ENCODE assay signal across 10 cellular contexts in genomic region chr1:175600721-175601440, GRCh38.
DNase-seq lines count a peak whose midpoint lies in the region; ATAC-seq and TF ChIP-seq lines count a peak whose summit lies in the region.
"Had no signal": no experiment of that assay in that cellular context is flagged by ENCODE, and none has a peak within 500 bp of the region (broad histone marks: within the 10 kb centered on the region; RNA-seq: fewer than 3 reads in every experiment).

No MANE protein-coding gene starts in this region.

- DNase-seq in effector memory CD8-positive, alpha-beta T cell, result no peak
- no peak for DNase-seq in adrenal gland
- DNase-seq in NCI-H510A (lab: John Stamatoyannopoulos, UW), result no peak
- no peak for DNase-seq in kidney glomerular epithelial cell (lab: John Stamatoyannopoulos, UW)
- no peak for DNase-seq in NCI-H82 (lab: John Stamatoyannopoulos, UW)
- DNase-seq: MG63; naive thymus-derived CD8-positive, alpha-beta T cell had no signal

- no peaks in the 10 kb centered on the region for H3K4me1 ChIP-seq in adrenal gland (replicated peaks in 1 of 2)

- H3K4me3 ChIP-seq in adrenal gland, result no peak overlapping the region
- H3K4me3 ChIP-seq: MG63 had no signal

- 68 to 86% (median 81%) methylated on average over 9 of the region's 9 CpGs for WGBS in adrenal gland, 4 donors

- H3K4me3 Mint-ChIP-seq in effector memory CD8-positive, alpha-beta T cell, result peak overlapping the region in 1 of 2 donors; percentile 59

- no peaks in the 10 kb centered on the region for H3K9me3 ChIP-seq in adrenal gland (replicated peaks in 1 of 3)
- H3K9me3 ChIP-seq: MG63 had no signal

- no peaks in the 10 kb centered on the region for H3K36me3 Mint-ChIP-seq in effector memory CD8-positive, alpha-beta T cell (ENCODE audit: insufficient read depth)
- H3K36me3 Mint-ChIP-seq: naive thymus-derived CD8-positive, alpha-beta T cell had no signal

- H3K4me1 Mint-ChIP-seq in effector memory CD8-positive, alpha-beta T cell (ENCODE audit: low read depth in 2 of 2), result peaks cover 0 to 13% of the 10 kb centered on the region in 2 donors

- H3K27me3 Mint-ChIP-seq in effector memory CD8-positive, alpha-beta T cell, result peaks cover 15 to 17% of the 10 kb centered on the region in 2 donors

- intact Hi-C loops in adrenal gland (cut with DNase I), result no loop called here

- peak; percentile 76 for ATAC-seq in GM18868 (IDR thresholded peaks at IDR 0.05; ENCODE audit: unreplicated experiment)
- ATAC-seq in HG02571 (IDR thresholded peaks at IDR 0.05; ENCODE audit: unreplicated experiment), result peak; percentile 69
- ATAC-seq in HG03558 (IDR thresholded peaks at IDR 0.05; ENCODE audit: extremely low read depth, unreplicated experiment), result peak; percentile 64
- ATAC-seq in effector memory CD8-positive, alpha-beta T cell (replicated peaks), result peak; percentile 71
- ATAC-seq: naive thymus-derived CD8-positive, alpha-beta T cell had no signal

- H3K9me3 Mint-ChIP-seq in effector memory CD8-positive, alpha-beta T cell, result no peaks in the 10 kb centered on the region

- TF ChIP-seq CTCF in adrenal gland (IDR thresholded peaks at IDR 0.05), result no peak

- TF ChIP-seq POLR2A in adrenal gland (IDR thresholded peaks at IDR 0.05), result no peak

- H3K27me3 ChIP-seq in adrenal gland, result peaks cover 21% of the 10 kb centered on the region

- no peaks in the 10 kb centered on the region for H3K36me3 ChIP-seq in adrenal gland (replicated peaks in 1 of 2)
- H3K36me3 ChIP-seq: MG63 had no signal

- no peak overlapping the region for H3K27ac ChIP-seq in adrenal gland

- peak overlapping the region; percentile 25 to 78 for H3K27ac Mint-ChIP-seq in effector memory CD8-positive, alpha-beta T cell
- H3K27ac Mint-ChIP-seq: naive thymus-derived CD8-positive, alpha-beta T cell had no signal
